Comparison of ENCODE assay signal across 2 cellular contexts in the genomic region with DNA sequence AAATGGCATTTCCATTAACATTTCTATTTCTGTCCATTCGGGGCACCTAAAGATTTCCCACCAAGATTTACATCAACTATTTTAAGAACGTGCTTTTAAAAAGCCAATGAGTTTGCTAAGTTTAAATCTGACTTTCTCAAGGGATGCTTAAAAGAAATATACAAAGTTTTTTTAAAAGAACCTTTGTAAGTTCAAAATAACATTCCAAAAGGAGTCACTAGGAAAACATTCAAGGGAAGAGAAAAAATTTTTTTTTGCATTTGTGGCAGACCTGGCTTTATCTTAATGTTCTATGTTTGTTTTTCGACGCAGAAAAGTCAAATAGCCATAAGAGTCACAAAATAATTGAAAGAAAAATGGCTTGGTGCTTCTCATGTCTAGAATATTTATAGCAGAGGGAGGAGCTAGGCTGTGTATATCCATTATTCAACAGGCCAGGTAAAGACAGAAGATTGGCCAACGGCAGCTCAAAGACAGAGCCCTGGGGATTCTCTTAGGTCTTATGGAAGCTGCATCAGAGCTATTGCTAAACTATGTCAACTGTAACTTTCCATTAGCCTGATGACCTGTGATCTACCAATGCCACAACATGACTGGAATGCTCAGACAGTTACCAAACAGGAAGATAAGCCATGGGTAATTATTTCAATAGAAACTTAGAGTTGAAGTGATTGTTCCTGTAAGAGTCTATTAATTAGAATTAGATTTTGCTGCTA.
TF ChIP-seq lines count a peak whose summit lies in the region.

No MANE protein-coding gene starts in this region.

TF ChIP-seq in SK-N-SH, 30 proteins besides CTCF, POLR2A, EP300 and RAD21 (continued from another document):
- no peak for TF ChIP-seq RXRA (IDR thresholded peaks at IDR 0.05; ENCODE audit: borderline replicate concordance, low read depth)
- TF ChIP-seq, protein P1, sequence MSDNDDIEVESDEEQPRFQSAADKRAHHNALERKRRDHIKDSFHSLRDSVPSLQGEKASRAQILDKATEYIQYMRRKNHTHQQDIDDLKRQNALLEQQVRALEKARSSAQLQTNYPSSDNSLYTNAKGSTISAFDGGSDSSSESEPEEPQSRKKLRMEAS (IDR thresholded peaks at IDR 0.05; ENCODE audit: low read depth) = no peak
- TF ChIP-seq GABPA (IDR thresholded peaks at IDR 0.05; ENCODE audit: low read depth) = no peak
- no peak for TF ChIP-seq MXI1 (IDR thresholded peaks at IDR 0.05; ENCODE audit: low read depth, low read length)
- no peak for TF ChIP-seq MEF2A (IDR thresholded peaks at IDR 0.05; ENCODE audit: borderline replicate concordance, low read depth)
- no peak for TF ChIP-seq TCF12 (IDR thresholded peaks at IDR 0.05)
- no peak for TF ChIP-seq FOXJ3 (CRISPR knock-in tag; IDR thresholded peaks at IDR 0.05)
- TF ChIP-seq GATA2 (CRISPR knock-in tag; IDR thresholded peaks at IDR 0.05) = no peak
- no peak for TF ChIP-seq YY1 (IDR thresholded peaks at IDR 0.05; ENCODE audit: low read depth)
- no peak for TF ChIP-seq NFIC (IDR thresholded peaks at IDR 0.05; ENCODE audit: borderline replicate concordance)
- no peak for TF ChIP-seq RCOR1 (IDR thresholded peaks at IDR 0.05; ENCODE audit: low read length)

TF ChIP-seq in SK-N-SH treated with all-trans-retinoic acid at 6 μM for 48 hours, 23 proteins besides CTCF, POLR2A, EP300 and RAD21 (continued from another document):
- TF ChIP-seq ESRRG (CRISPR knock-in tag; IDR thresholded peaks at IDR 0.05) (no peak), ISL1 (CRISPR knock-in tag; IDR thresholded peaks at IDR 0.05) (no peak), ZNF565 (CRISPR knock-in tag; conservative IDR thresholded peaks at IDR 0.05; ENCODE audit: low read depth) (no peak), OSR1 (CRISPR knock-in tag; IDR thresholded peaks at IDR 0.05) (no peak), TCF4 (CRISPR knock-in tag; IDR thresholded peaks at IDR 0.05; ENCODE audit: borderline replicate concordance) (no peak), ARNTL (CRISPR knock-in tag; IDR thresholded peaks at IDR 0.05; ENCODE audit: borderline replicate concordance, low read depth) (no peak), ZNF8 (CRISPR knock-in tag; IDR thresholded peaks at IDR 0.05) (no peak)
- TF ChIP-seq, protein P2, sequence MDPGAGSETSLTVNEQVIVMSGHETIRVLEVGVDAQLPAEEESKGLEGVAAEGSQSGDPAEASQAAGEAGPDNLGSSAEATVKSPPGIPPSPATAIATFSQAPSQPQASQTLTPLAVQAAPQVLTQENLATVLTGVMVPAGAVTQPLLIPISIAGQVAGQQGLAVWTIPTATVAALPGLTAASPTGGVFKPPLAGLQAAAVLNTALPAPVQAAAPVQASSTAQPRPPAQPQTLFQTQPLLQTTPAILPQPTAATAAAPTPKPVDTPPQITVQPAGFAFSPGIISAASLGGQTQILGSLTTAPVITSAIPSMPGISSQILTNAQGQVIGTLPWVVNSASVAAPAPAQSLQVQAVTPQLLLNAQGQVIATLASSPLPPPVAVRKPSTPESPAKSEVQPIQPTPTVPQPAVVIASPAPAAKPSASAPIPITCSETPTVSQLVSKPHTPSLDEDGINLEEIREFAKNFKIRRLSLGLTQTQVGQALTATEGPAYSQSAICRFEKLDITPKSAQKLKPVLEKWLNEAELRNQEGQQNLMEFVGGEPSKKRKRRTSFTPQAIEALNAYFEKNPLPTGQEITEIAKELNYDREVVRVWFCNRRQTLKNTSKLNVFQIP (CRISPR knock-in tag; IDR thresholded peaks at IDR 0.05; ENCODE audit: borderline replicate concordance, low read depth) = no peak
